In the genomic region with DNA sequence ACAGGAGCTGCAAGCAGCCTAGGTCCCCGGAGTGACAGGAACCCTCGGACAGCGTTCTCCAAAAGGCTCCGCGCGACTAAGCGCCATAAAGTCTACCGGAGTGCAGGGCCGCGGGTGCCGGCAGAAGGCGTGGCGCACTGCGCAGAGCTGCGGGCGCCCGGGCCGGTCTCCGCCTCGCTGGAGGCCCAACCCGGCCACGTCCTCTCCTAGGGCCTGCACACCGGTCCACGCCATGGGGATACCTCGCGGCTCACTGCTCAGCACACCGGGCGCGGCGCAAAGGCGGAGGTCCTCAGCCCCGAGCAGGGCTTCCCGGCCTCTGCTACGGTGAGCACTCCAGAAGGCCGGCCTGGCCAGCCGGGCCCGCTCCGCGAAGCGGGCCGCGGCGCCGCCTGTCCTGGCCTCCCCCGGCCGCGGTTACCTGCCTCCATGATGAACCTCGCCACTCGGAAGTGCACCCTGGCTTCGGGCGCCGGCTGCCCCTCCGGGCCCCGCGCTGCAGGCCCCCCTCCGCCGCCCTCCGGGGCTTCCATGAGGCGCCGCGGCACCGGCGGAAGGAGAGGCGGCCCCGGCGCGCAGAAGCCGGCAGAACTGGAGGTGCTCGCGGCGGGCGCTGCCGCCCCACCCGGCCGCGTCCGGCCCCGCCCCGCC, we compare ENCODE assay signal across 8 cellular contexts. TPM values are rescaled to one million over a fixed set of nuclear protein-coding genes. Genes with fewer than 3 reads are reported as not detected.
A peak's percentile ranks its signal among the peaks of the same experiment; 100 is the strongest.
DNase-seq lines count a peak whose midpoint lies in the region; TF ChIP-seq lines count a peak whose summit lies in the region.

CCNQ (minus strand) TSS at position 599 of the 651 bp plus-strand sequence; CDS start at position 533, 66 bp downstream.

- no peaks in the 10 kb centered on the region for H3K36me3 ChIP-seq in ovary

- TF ChIP-seq POLR2A in ovary (IDR thresholded peaks at IDR 0.05), result no peak

- H3K27me3 ChIP-seq in ovary, result no peaks in the 10 kb centered on the region

- no peaks in the 10 kb centered on the region for H3K9me3 Mint-ChIP-seq in HFFc6
- H3K9me3 Mint-ChIP-seq in activated T-helper 2 cell treated with anti-CD3 and anti-CD28 coated beads, Interferon-gamma antibody, Interleukin-2, Interleukin-4, amounts not matched to agents 10 μg/mL and 5 μg/mL and 100 μg/mL, durations not matched to agents 14 hours and 24 hours and 36 hours, result no peaks in the 10 kb centered on the region
- H3K9me3 Mint-ChIP-seq in glutamatergic neuron (ENCODE audit: unreplicated experiment), result peaks cover 9% of the 10 kb centered on the region

- peaks cover 7% of the 10 kb centered on the region for H3K36me3 Mint-ChIP-seq in HFFc6 (ENCODE audit: low read depth)
- H3K36me3 Mint-ChIP-seq in activated T-helper 2 cell treated with anti-CD3 and anti-CD28 coated beads, Interferon-gamma antibody, Interleukin-2, Interleukin-4, amounts not matched to agents 10 μg/mL and 5 μg/mL and 100 μg/mL, durations not matched to agents 14 hours and 24 hours and 36 hours (ENCODE audit: low read depth), result peaks cover 19% of the 10 kb centered on the region
- H3K36me3 Mint-ChIP-seq in glutamatergic neuron (ENCODE audit: unreplicated experiment), result no peaks in the 10 kb centered on the region

- 24 to 29% (median 27%) methylated on average over 61 to 78 of the region's 79 CpGs for WGBS in ovary, 3 donors

- no peaks in the 10 kb centered on the region for H3K9me3 ChIP-seq in ovary

- DNase-seq in DMS 273 (lab: John Stamatoyannopoulos, UW; ENCODE audit: unreplicated experiment) (peak; percentile 59), DMS 273 treated with DMSO at 0.1 percent for 48 hours (lab: John Stamatoyannopoulos, UW) (no peak), HFFc6 (peak; percentile 1), NCI-H1092 treated with DMSO at 0.1 percent for 48 hours (lab: John Stamatoyannopoulos, UW) (peak; percentile 31), glutamatergic neuron (peak; percentile 37), ovary (peak in 4 of 5 donors; percentile 24 to 52 (median 36)), activated gamma-delta T cell (lab: John Stamatoyannopoulos, UW) (no peak)
- DNase-seq in activated T-helper 2 cell treated with anti-CD3 and anti-CD28 coated beads, Interferon-gamma antibody, Interleukin-2, Interleukin-4, amounts not matched to agents 10 μg/mL and 5 μg/mL and 100 μg/mL, durations not matched to agents 14 hours and 24 hours and 36 hours (ENCODE audit: low spot score), result peak; percentile 32

- H3K4me1 Mint-ChIP-seq in HFFc6 (ENCODE audit: low read depth), result peaks cover 15% of the 10 kb centered on the region
- peaks cover 23% of the 10 kb centered on the region for H3K4me1 Mint-ChIP-seq in activated T-helper 2 cell treated with anti-CD3 and anti-CD28 coated beads, Interferon-gamma antibody, Interleukin-2, Interleukin-4, amounts not matched to agents 10 μg/mL and 5 μg/mL and 100 μg/mL, durations not matched to agents 14 hours and 24 hours and 36 hours (ENCODE audit: low read depth)
- H3K4me1 Mint-ChIP-seq in glutamatergic neuron (ENCODE audit: low read depth, unreplicated experiment), result peaks cover 15% of the 10 kb centered on the region

- H3K27ac ChIP-seq in ovary, result no peak within 1 kb of the TSS

- H3K4me3 ChIP-seq in ovary, result peak within 1 kb of the TSS; percentile 71

- H3K4me3 Mint-ChIP-seq in HFFc6 (peak within 1 kb of the TSS; percentile 91), glutamatergic neuron (ENCODE audit: unreplicated experiment) (peak within 1 kb of the TSS; percentile 90)
- peak within 1 kb of the TSS; percentile 88 for H3K4me3 Mint-ChIP-seq in activated T-helper 2 cell treated with anti-CD3 and anti-CD28 coated beads, Interferon-gamma antibody, Interleukin-2, Interleukin-4, amounts not matched to agents 10 μg/mL and 5 μg/mL and 100 μg/mL, durations not matched to agents 14 hours and 24 hours and 36 hours (ENCODE audit: low read depth)

- H3K4me1 ChIP-seq in ovary (ENCODE audit: insufficient read depth), result no peaks in the 10 kb centered on the region

- H3K27ac Mint-ChIP-seq in HFFc6, result peak within 1 kb of the TSS; percentile 31; the same call in 1 of the 2 replicates
- H3K27ac Mint-ChIP-seq in activated T-helper 2 cell treated with anti-CD3 and anti-CD28 coated beads, Interferon-gamma antibody, Interleukin-2, Interleukin-4, amounts not matched to agents 10 μg/mL and 5 μg/mL and 100 μg/mL, durations not matched to agents 14 hours and 24 hours and 36 hours, result peak within 1 kb of the TSS; percentile 60
- H3K27ac Mint-ChIP-seq in glutamatergic neuron (ENCODE audit: unreplicated experiment), result peak within 1 kb of the TSS; percentile 78

- TF ChIP-seq CTCF in HFFc6 (IDR thresholded peaks at IDR 0.05) (no peak), glutamatergic neuron (IDR thresholded peaks at IDR 0.05; ENCODE audit: partially characterized antibody, unreplicated experiment) (no peak), ovary (IDR thresholded peaks at IDR 0.05) (no peak)

- TF ChIP-seq EP300 in ovary (IDR thresholded peaks at IDR 0.05), result no peak

- H3K27me3 Mint-ChIP-seq in HFFc6 (ENCODE audit: insufficient read depth), result no peaks in the 10 kb centered on the region
- H3K27me3 Mint-ChIP-seq in activated T-helper 2 cell treated with anti-CD3 and anti-CD28 coated beads, Interferon-gamma antibody, Interleukin-2, Interleukin-4, amounts not matched to agents 10 μg/mL and 5 μg/mL and 100 μg/mL, durations not matched to agents 14 hours and 24 hours and 36 hours (ENCODE audit: low read depth), result no peaks in the 10 kb centered on the region
- H3K27me3 Mint-ChIP-seq in glutamatergic neuron (ENCODE audit: unreplicated experiment), result peaks cover 6% of the 10 kb centered on the region

- intact Hi-C loops in activated T-helper 2 cell treated with anti-CD3 and anti-CD28 coated beads, Interferon-gamma antibody, Interleukin-2, Interleukin-4, amounts not matched to agents 10 μg/mL and 5 μg/mL and 100 μg/mL, durations not matched to agents 14 hours and 24 hours and 36 hours (cut with micrococcal nuclease), result loop anchor here (5.0 kb wide), 1 partner anchor 126 kb away; the partner anchor contains the start of gene HAUS7
- intact Hi-C loops in ovary (cut with DNase I), result no loop called here

RNA-seq across cellular contexts. Expression of gene CCNQ, which starts in this region (rescaled TPM):
- 10 to 100 TPM; 25.7 to 31.9 (median 29.6) TPM for total RNA-seq in HFFc6 (2021; fragmentation: NEBNext Ultra II Directional; extraction: Animal tissue kit (Norgen Biotek cat#: 25700))
- 23.6 and 25.3 TPM in 2 replicates for total RNA-seq in activated T-helper 2 cell treated with anti-CD3 and anti-CD28 coated beads, Interferon-gamma antibody, Interleukin-2, Interleukin-4, amounts not matched to agents 10 μg/mL and 5 μg/mL and 100 μg/mL, durations not matched to agents 14 hours and 24 hours and 36 hours
- total RNA-seq in glutamatergic neuron (ENCODE audit: unreplicated experiment) (28.9 TPM), ovary (10 to 100 TPM; 15.5 to 20.0 (median 19.3) TPM)
- 10 to 100 TPM; 16.8 to 23.8 TPM for polyA plus RNA-seq in ovary

Comparison
In these comparisons a context has a peak if more than half of its experiments do, and no peak if none do; other contexts are left out.
1. DNase-seq: peak in DMS 273 (single experiment), HFFc6 (single experiment), NCI-H1092 treated with DMSO at 0.1 percent for 48 hours (single experiment), activated T-helper 2 cell treated with anti-CD3 and anti-CD28 coated beads, Interferon-gamma antibody, Interleukin-2, Interleukin-4, amounts not matched to agents 10 μg/mL and 5 μg/mL and 100 μg/mL, durations not matched to agents 14 hours and 24 hours and 36 hours (single experiment), glutamatergic neuron (single experiment) and ovary (4 of 5); none in DMS 273 treated with DMSO at 0.1 percent for 48 hours (single experiment) and activated gamma-delta T cell (single experiment).
2. Peak in every context shown above with its lines, with median percentiles within 50 percentile points of each other: H3K27ac Mint-ChIP-seq and H3K4me3 Mint-ChIP-seq.